ENCODE assay signal across 9 cellular contexts in genomic region chr7:128347573-128348147, GRCh38. TPM values are rescaled to one million over a fixed set of nuclear protein-coding genes. Genes with fewer than 3 reads are reported as not detected.
DNase-seq lines count a peak whose midpoint lies in the region; ATAC-seq, FAIRE-seq and TF ChIP-seq lines count a peak whose summit lies in the region.
"Had no signal": no experiment of that assay in that cellular context is flagged by ENCODE, and none has a peak within 500 bp of the region (broad histone marks: within the 10 kb centered on the region; RNA-seq: fewer than 3 reads in every experiment).

No MANE protein-coding gene starts in this region.

- H3K27me3 Mint-ChIP-seq in natural killer cell (ENCODE audit: low read depth in 2 of 2), result peaks cover 10 to 21% of the 10 kb centered on the region in 2 donors
- H3K27me3 Mint-ChIP-seq in activated T-helper 2 cell treated with anti-CD3 and anti-CD28 coated beads, Interferon-gamma antibody, Interleukin-2, Interleukin-4, amounts not matched to agents 10 μg/mL and 5 μg/mL and 100 μg/mL, durations not matched to agents 14 hours and 24 hours and 36 hours (ENCODE audit: low read depth), result peaks cover 29% of the 10 kb centered on the region

- H3K4me1 ChIP-seq in endothelial cell of umbilical vein (ENCODE audit: control insufficient read depth, extremely low read depth, insufficient read depth, low read length), result peaks cover 3% of the 10 kb centered on the region

- H3K36me3 Mint-ChIP-seq in natural killer cell, result no peaks in the 10 kb centered on the region
- no peaks in the 10 kb centered on the region for H3K36me3 Mint-ChIP-seq in activated T-helper 2 cell treated with anti-CD3 and anti-CD28 coated beads, Interferon-gamma antibody, Interleukin-2, Interleukin-4, amounts not matched to agents 10 μg/mL and 5 μg/mL and 100 μg/mL, durations not matched to agents 14 hours and 24 hours and 36 hours (ENCODE audit: low read depth)

- peaks cover 6 to 11% of the 10 kb centered on the region in 2 donors for H3K4me1 Mint-ChIP-seq in natural killer cell
- peaks cover 7% of the 10 kb centered on the region for H3K4me1 Mint-ChIP-seq in activated T-helper 2 cell treated with anti-CD3 and anti-CD28 coated beads, Interferon-gamma antibody, Interleukin-2, Interleukin-4, amounts not matched to agents 10 μg/mL and 5 μg/mL and 100 μg/mL, durations not matched to agents 14 hours and 24 hours and 36 hours (ENCODE audit: low read depth)

- no peak overlapping the region for H3K4me3 ChIP-seq in endothelial cell of umbilical vein (replicated peaks in 1 of 3; ENCODE audit: insufficient read depth in 1 of 3, low read depth in 1 of 3, low read length in 3 of 3)

- TF ChIP-seq POLR2A in endothelial cell of umbilical vein (IDR thresholded peaks at IDR 0.05; ENCODE audit: low read depth, low read length), result no peak

- DNase-seq in NCI-H1436 (lab: John Stamatoyannopoulos, UW) (peak; percentile 24), NCI-H1436 treated with DMSO at 0.1 percent for 48 hours (lab: John Stamatoyannopoulos, UW) (no peak), NCI-H1105 (lab: John Stamatoyannopoulos, UW) (peak; percentile 45), endothelial cell of umbilical vein (ENCODE audit: low read depth, low spot score) (peak; percentile 56), natural killer cell (no peak), putamen (ENCODE audit: low spot score) (no peak)
- peak; percentile 70 for DNase-seq in activated CD4-positive, alpha-beta T cell treated with anti-CD3 and anti-CD28 coated beads for 48 hours
- no peak for DNase-seq in activated T-helper 2 cell treated with anti-CD3 and anti-CD28 coated beads, Interferon-gamma antibody, Interleukin-2, Interleukin-4, amounts not matched to agents 10 μg/mL and 5 μg/mL and 100 μg/mL, durations not matched to agents 14 hours and 24 hours and 36 hours (ENCODE audit: low spot score)

- peak; percentile 62 for FAIRE-seq in endothelial cell of umbilical vein (lab: Jason Lieb, UNC)
- FAIRE-seq: A204.1 had no signal

- CTCF ChIA-PET in endothelial cell of umbilical vein (lab: Charles Lee), result interaction anchor here (0.6 to 16.4 kb wide), 27 partner anchors 10 to 744 kb away, joined by 3 to 778 read pairs (median 6); partner anchors contain the start of genes IMPDH1 and PRRT4

- no peak overlapping the region for H3K9ac ChIP-seq in endothelial cell of umbilical vein (replicated peaks; ENCODE audit: extremely low read depth, insufficient read depth, low read length)

- POLR2A ChIA-PET in endothelial cell of umbilical vein (lab: Charles Lee), result interaction anchor here (1.1 kb wide), 1 partner anchor 40 kb away, joined by 4 read pairs; no protein-coding TSS in a partner anchor

- H3K4me3 Mint-ChIP-seq in natural killer cell, result peak overlapping the region; percentile 9
- H3K4me3 Mint-ChIP-seq in activated T-helper 2 cell treated with anti-CD3 and anti-CD28 coated beads, Interferon-gamma antibody, Interleukin-2, Interleukin-4, amounts not matched to agents 10 μg/mL and 5 μg/mL and 100 μg/mL, durations not matched to agents 14 hours and 24 hours and 36 hours (ENCODE audit: low read depth), result no peak overlapping the region

- no peak overlapping the region for H2AFZ ChIP-seq in endothelial cell of umbilical vein (ENCODE audit: low read depth, low read length)

- peaks cover 9% of the 10 kb centered on the region for H3K79me2 ChIP-seq in endothelial cell of umbilical vein (ENCODE audit: control insufficient read depth, insufficient read depth, low read length)

- H3K36me3 ChIP-seq in endothelial cell of umbilical vein (ENCODE audit: control insufficient read depth in 2 of 2, extremely low read depth in 1 of 2, insufficient read depth in 2 of 2, low read length in 2 of 2), result no peaks in the 10 kb centered on the region

- no peak overlapping the region for H3K27ac ChIP-seq in endothelial cell of umbilical vein (ENCODE audit: insufficient read depth, low read depth, low read length)

- intact Hi-C loops in endothelial cell of umbilical vein (cut with micrococcal nuclease) (loop anchor here (1.0 kb wide), 2 partner anchors 40 to 80 kb away; no protein-coding TSS in a partner anchor), natural killer cell (cut with micrococcal nuclease) (loop anchor here (1.0 to 2.0 kb wide), 2 partner anchors 40 to 77 kb away; no protein-coding TSS in a partner anchor)
- intact Hi-C loops in activated T-helper 2 cell treated with anti-CD3 and anti-CD28 coated beads, Interferon-gamma antibody, Interleukin-2, Interleukin-4, amounts not matched to agents 10 μg/mL and 5 μg/mL and 100 μg/mL, durations not matched to agents 14 hours and 24 hours and 36 hours (cut with micrococcal nuclease), result loop anchor here (1.0 kb wide), 1 partner anchor 40 kb away; no protein-coding TSS in a partner anchor

- no TSS peak for BruUV-seq in endothelial cell of umbilical vein (replicated peaks; lab: Mats Ljungman, UMichigan)

- no peak overlapping the region for H3K27ac Mint-ChIP-seq in natural killer cell
- H3K27ac Mint-ChIP-seq in activated T-helper 2 cell treated with anti-CD3 and anti-CD28 coated beads, Interferon-gamma antibody, Interleukin-2, Interleukin-4, amounts not matched to agents 10 μg/mL and 5 μg/mL and 100 μg/mL, durations not matched to agents 14 hours and 24 hours and 36 hours, result no peak overlapping the region

- no peaks in the 10 kb centered on the region for H4K20me1 ChIP-seq in endothelial cell of umbilical vein (replicated peaks; ENCODE audit: control insufficient read depth, extremely low read depth, insufficient read depth, low read length)

- no peak for ATAC-seq in natural killer cell

- TF ChIP-seq CTCF in endothelial cell of umbilical vein (IDR thresholded peaks at IDR 0.05; ENCODE audit: extremely low read depth in 1 of 2, insufficient read depth in 1 of 2, low read depth in 1 of 2, low read length in 2 of 2) (peak; percentile 60 to 70), natural killer cell (IDR thresholded peaks at IDR 0.05) (peak; percentile 20)

- peaks cover 30 to 32% of the 10 kb centered on the region in 2 experiments for H3K27me3 ChIP-seq in endothelial cell of umbilical vein (ENCODE audit: control insufficient read depth in 2 of 2, insufficient read depth in 2 of 2, low read length in 2 of 2)

- no peaks in the 10 kb centered on the region for H3K9me3 Mint-ChIP-seq in natural killer cell
- no peaks in the 10 kb centered on the region for H3K9me3 Mint-ChIP-seq in activated T-helper 2 cell treated with anti-CD3 and anti-CD28 coated beads, Interferon-gamma antibody, Interleukin-2, Interleukin-4, amounts not matched to agents 10 μg/mL and 5 μg/mL and 100 μg/mL, durations not matched to agents 14 hours and 24 hours and 36 hours

- no peaks in the 10 kb centered on the region for H3K9me1 ChIP-seq in endothelial cell of umbilical vein (replicated peaks; ENCODE audit: control insufficient read depth, extremely low read depth, insufficient read depth, low read length)

- H3K4me2 ChIP-seq in endothelial cell of umbilical vein (ENCODE audit: insufficient read depth, low read length), result no peak overlapping the region

- H3K9me3 ChIP-seq in endothelial cell of umbilical vein (replicated peaks; ENCODE audit: control insufficient read depth, insufficient read depth, low read length), result no peaks in the 10 kb centered on the region

- dilution Hi-C loops in endothelial cell of umbilical vein (cut with MboI; ENCODE audit: extremely low pct_ligation_motif_present, low sequenced_read_pairs), result no loop called here

TF ChIP-seq in endothelial cell of umbilical vein, 7 proteins besides CTCF, POLR2A, EP300 and RAD21:
- peak; percentile 30 for TF ChIP-seq EZH2 (IDR thresholded peaks at IDR 0.05; ENCODE audit: borderline replicate concordance, low read depth, low read length, severe bottlenecking)
- TF ChIP-seq FOS (IDR thresholded peaks at IDR 0.05; ENCODE audit: borderline replicate concordance, insufficient read depth, low read length), result no peak
- TF ChIP-seq MYC (IDR thresholded peaks at IDR 0.05; ENCODE audit: low read depth, low read length), result no peak
- TF ChIP-seq GATA2 (IDR thresholded peaks at IDR 0.05; ENCODE audit: insufficient read depth, insufficient read length, low read depth, low read length), result no peak

RNA-seq across cellular contexts. Expression of gene RBM28, which starts 4.0 kb away (rescaled TPM):
- 58.5 and 58.7 TPM in 2 replicates for total RNA-seq in endothelial cell of umbilical vein
- polyA plus RNA-seq in endothelial cell of umbilical vein, result 7.2 and 11.6 TPM in 2 replicates
- 17.7 and 18.8 TPM in 2 replicates for polyA plus RNA-seq in endothelial cell of umbilical vein (2011; cell fraction: cytosol; rRNA removed)
- polyA plus RNA-seq in endothelial cell of umbilical vein (2011; cell fraction: nucleus; rRNA removed), result 55.3 and 82.8 TPM in 2 replicates
- polyA plus RNA-seq in endothelial cell of umbilical vein (2012), result 36.5 and 52.9 TPM in 2 replicates
- 10.4 and 11.5 TPM in 2 replicates for polyA minus RNA-seq in endothelial cell of umbilical vein
- polyA minus RNA-seq in endothelial cell of umbilical vein (2011; cell fraction: cytosol; rRNA and poly(A)+ RNA removed), result 23.6 TPM
- 8.8 and 14.1 TPM in 2 replicates for polyA minus RNA-seq in endothelial cell of umbilical vein (2011; cell fraction: nucleus; rRNA and poly(A)+ RNA removed)
- 10 to 100 TPM; 32.5 to 48.7 (median 48.5) TPM for total RNA-seq in natural killer cell
- 66.7 and 67.7 TPM in 2 replicates for total RNA-seq in activated T-helper 2 cell treated with anti-CD3 and anti-CD28 coated beads, Interferon-gamma antibody, Interleukin-2, Interleukin-4, amounts not matched to agents 10 μg/mL and 5 μg/mL and 100 μg/mL, durations not matched to agents 14 hours and 24 hours and 36 hours

RNA-seq across cellular contexts. Expression of gene PRRT4, which starts 13.8 kb away (rescaled TPM):
- total RNA-seq in endothelial cell of umbilical vein (not detected in 2 replicates), natural killer cell (under 1 TPM in 1 of 3 donors, not detected in 2; 0.42 TPM)
- polyA plus RNA-seq in endothelial cell of umbilical vein, result 0.03 and 0.08 TPM in 2 replicates
- 0.01 TPM in 1 of 2 replicates, not detected in the other for polyA plus RNA-seq in endothelial cell of umbilical vein (2011; cell fraction: cytosol; rRNA removed)
- not detected in 2 replicates for polyA plus RNA-seq in endothelial cell of umbilical vein (2011; cell fraction: nucleus; rRNA removed)
- polyA plus RNA-seq in endothelial cell of umbilical vein (2012), result not detected in 2 replicates
- polyA minus RNA-seq in endothelial cell of umbilical vein, result not detected in 2 replicates
- polyA minus RNA-seq in endothelial cell of umbilical vein (2011; cell fraction: cytosol; rRNA and poly(A)+ RNA removed), result not detected
- not detected in 2 replicates for polyA minus RNA-seq in endothelial cell of umbilical vein (2011; cell fraction: nucleus; rRNA and poly(A)+ RNA removed)
- total RNA-seq in activated T-helper 2 cell treated with anti-CD3 and anti-CD28 coated beads, Interferon-gamma antibody, Interleukin-2, Interleukin-4, amounts not matched to agents 10 μg/mL and 5 μg/mL and 100 μg/mL, durations not matched to agents 14 hours and 24 hours and 36 hours, result 0.39 and 0.55 TPM in 2 replicates

Comparison
In these comparisons a context has a peak if more than half of its experiments do, and no peak if none do; other contexts are left out.
1. DNase-seq: peak in NCI-H1436 (single experiment), NCI-H1105 (single experiment), activated CD4-positive, alpha-beta T cell treated with anti-CD3 and anti-CD28 coated beads for 48 hours (single experiment) and endothelial cell of umbilical vein (single experiment); none in NCI-H1436 treated with DMSO at 0.1 percent for 48 hours (single experiment), natural killer cell (single experiment), activated T-helper 2 cell treated with anti-CD3 and anti-CD28 coated beads, Interferon-gamma antibody, Interleukin-2, Interleukin-4, amounts not matched to agents 10 μg/mL and 5 μg/mL and 100 μg/mL, durations not matched to agents 14 hours and 24 hours and 36 hours (single experiment) and putamen (single experiment).